27 cellular contexts compared by ENCODE assay signal in genomic region chr18:58822944-58823343, GRCh38.
"Had no signal": no experiment of that assay in that cellular context is flagged by ENCODE, and none has a peak within 500 bp of the region (broad histone marks: within the 10 kb centered on the region; RNA-seq: fewer than 3 reads in every experiment).

No MANE protein-coding gene starts in this region.

- ATAC-seq: naive thymus-derived CD8-positive, alpha-beta T cell; natural killer cell treated with Interleukin-12 subunit alpha and Interleukin-12 subunit beta and Interleukin-15 and Interleukin-18, amount 100 ng/mL, for 72 hours; psoas muscle; right cardiac atrium; right lobe of liver; stimulated activated effector memory CD8-positive, alpha-beta T cell treated with anti-CD3 and anti-CD28 coated beads, Interleukin-12 subunit alpha, Interleukin-12 subunit beta, amount 100 ng/mL, for 72 hours; stimulated activated naive B cell treated with anti-CD40 and anti-IgM and Interleukin-4, amounts not matched to agents 10 μg/mL and 1 μg/mL and 100 μg/mL, for 72 hours; upper lobe of right lung had no signal

- H3K9me3 Mint-ChIP-seq: naive B cell; natural killer cell treated with Interleukin-12 subunit alpha and Interleukin-12 subunit beta and Interleukin-15 and Interleukin-18, amount 100 ng/mL, for 72 hours; stimulated activated effector memory CD8-positive, alpha-beta T cell treated with anti-CD3 and anti-CD28 coated beads, Interleukin-12 subunit alpha, Interleukin-12 subunit beta, amount 100 ng/mL, for 72 hours; stimulated activated naive CD8-positive, alpha-beta T cell treated with anti-CD3 and anti-CD28 coated beads, Interleukin-15, Interleukin-2, amounts not matched to agents 100 ng/mL and 50 ng/mL, for 24 hours had no signal

- H3K27ac Mint-ChIP-seq: naive B cell; naive thymus-derived CD8-positive, alpha-beta T cell; natural killer cell treated with Interleukin-12 subunit alpha and Interleukin-12 subunit beta and Interleukin-15 and Interleukin-18, amount 100 ng/mL, for 72 hours; progenitor cell of endocrine pancreas; stimulated activated effector memory CD8-positive, alpha-beta T cell treated with anti-CD3 and anti-CD28 coated beads, Interleukin-12 subunit alpha, Interleukin-12 subunit beta, amount 100 ng/mL, for 72 hours; stimulated activated naive B cell treated with anti-CD40 and anti-IgM and Interleukin-4, amounts not matched to agents 10 μg/mL and 1 μg/mL and 100 μg/mL, for 72 hours; stimulated activated naive CD8-positive, alpha-beta T cell treated with anti-CD3 and anti-CD28 coated beads, Interleukin-15, Interleukin-2, amounts not matched to agents 100 ng/mL and 50 ng/mL, for 24 hours; type B pancreatic cell had no signal

- DNase-seq: naive B cell; naive thymus-derived CD8-positive, alpha-beta T cell; occipital lobe; ovary; psoas muscle; right cardiac atrium; right lobe of liver; sigmoid colon; small intestine; stimulated activated CD4-positive, alpha-beta T cell treated with anti-CD3 and anti-CD28 coated beads, Interleukin-15, amount 100 ng/mL, for 24 hours; stimulated activated CD4-positive, alpha-beta T cell treated with anti-CD3 and anti-CD28 coated beads, Interleukin-2, amount 100 ng/mL, for 24 hours; stimulated activated CD4-positive, alpha-beta T cell treated with anti-CD3 and anti-CD28 coated beads, Interleukin-2, amount 100 ng/mL, for 48 hours; stimulated activated CD4-positive, alpha-beta T cell treated with anti-CD3 and anti-CD28 coated beads, Interleukin-4, amount 100 ng/mL, for 24 hours; stimulated activated naive B cell treated with anti-CD40 and anti-IgM and Interleukin-4, amounts not matched to agents 10 μg/mL and 1 μg/mL and 100 μg/mL, for 72 hours; stimulated activated naive CD4-positive, alpha-beta T cell treated with Interleukin-2 at 50 U/mL for 16 hours; stomach; thyroid gland; upper lobe of right lung had no signal

- H2AFZ ChIP-seq: parathyroid adenoma had no signal

- H3K36me3 ChIP-seq: ovary, right lobe of liver, sigmoid colon, stomach, thoracic aorta, thyroid gland, tibial nerve, upper lobe of right lung, uterus had no signal

- H3K4me3 Mint-ChIP-seq: naive B cell; naive thymus-derived CD8-positive, alpha-beta T cell; natural killer cell treated with Interleukin-12 subunit alpha and Interleukin-12 subunit beta and Interleukin-15 and Interleukin-18, amount 100 ng/mL, for 72 hours; stimulated activated effector memory CD8-positive, alpha-beta T cell treated with anti-CD3 and anti-CD28 coated beads, Interleukin-12 subunit alpha, Interleukin-12 subunit beta, amount 100 ng/mL, for 72 hours; stimulated activated naive B cell treated with anti-CD40 and anti-IgM and Interleukin-4, amounts not matched to agents 10 μg/mL and 1 μg/mL and 100 μg/mL, for 72 hours; stimulated activated naive CD8-positive, alpha-beta T cell treated with anti-CD3 and anti-CD28 coated beads, Interleukin-15, Interleukin-2, amounts not matched to agents 100 ng/mL and 50 ng/mL, for 24 hours; type B pancreatic cell had no signal

- H3K27ac ChIP-seq: ovary, parathyroid adenoma, psoas muscle, right lobe of liver, sigmoid colon, stomach, thoracic aorta, thyroid gland, tibial nerve, upper lobe of right lung had no signal

- H3K4me1 ChIP-seq: parathyroid adenoma, psoas muscle, right lobe of liver, sigmoid colon, stomach, thyroid gland, tibial nerve, upper lobe of right lung, uterus had no signal

- H3K4me3 ChIP-seq: ovary, psoas muscle, right lobe of liver, sigmoid colon, stomach, thoracic aorta, thyroid gland, tibial nerve, upper lobe of right lung, uterus had no signal

- H3K9me3 ChIP-seq: ovary, psoas muscle, right lobe of liver, sigmoid colon, stomach, thoracic aorta, thyroid gland, tibial nerve, upper lobe of right lung, uterus had no signal

- H3K79me2 ChIP-seq: parathyroid adenoma had no signal

- H3K36me3 Mint-ChIP-seq: naive B cell; natural killer cell treated with Interleukin-12 subunit alpha and Interleukin-12 subunit beta and Interleukin-15 and Interleukin-18, amount 100 ng/mL, for 72 hours; stimulated activated effector memory CD8-positive, alpha-beta T cell treated with anti-CD3 and anti-CD28 coated beads, Interleukin-12 subunit alpha, Interleukin-12 subunit beta, amount 100 ng/mL, for 72 hours; type B pancreatic cell had no signal

- H3K9ac ChIP-seq: parathyroid adenoma had no signal

- H3K27me3 ChIP-seq: ovary, right lobe of liver, sigmoid colon, stomach, thyroid gland, tibial nerve, upper lobe of right lung, uterus had no signal
